Comparison of ENCODE assay signal across 8 cellular contexts in genomic region chrX:47366051-47366722, GRCh38. TPM values are rescaled to one million over a fixed set of nuclear protein-coding genes. Genes with fewer than 3 reads are reported as not detected.
DNase-seq lines count a peak whose midpoint lies in the region; TF ChIP-seq lines count a peak whose summit lies in the region.

No MANE protein-coding gene starts in this region.

- peak overlapping the region; percentile 91 for H3K27ac Mint-ChIP-seq in activated CD4-positive, alpha-beta T cell treated with anti-CD3 and anti-CD28 coated beads, Interleukin-2, amount 10 ng/mL, durations not matched to agents 24 days and 14 days

- no peak overlapping the region for H3K27ac ChIP-seq in colonic mucosa

- H3K9me3 ChIP-seq in colonic mucosa = no peaks in the 10 kb centered on the region

- H3K9ac ChIP-seq in colonic mucosa (ENCODE audit: low read depth in 2 of 2, low read length in 2 of 2) = no peak overlapping the region

- H3K9me3 Mint-ChIP-seq in activated CD4-positive, alpha-beta T cell treated with anti-CD3 and anti-CD28 coated beads, Interleukin-2, amount 10 ng/mL, durations not matched to agents 24 days and 14 days = no peaks in the 10 kb centered on the region

- H3K27me3 ChIP-seq in colonic mucosa = no peaks in the 10 kb centered on the region

- H3K27me3 Mint-ChIP-seq in activated CD4-positive, alpha-beta T cell treated with anti-CD3 and anti-CD28 coated beads, Interleukin-2, amount 10 ng/mL, durations not matched to agents 24 days and 14 days = no peaks in the 10 kb centered on the region

- intact Hi-C loops in activated CD4-positive, alpha-beta T cell treated with anti-CD3 and anti-CD28 coated beads, Interleukin-2, amount 10 ng/mL, durations not matched to agents 24 days and 14 days (cut with micrococcal nuclease) = loop anchor here (5.0 kb wide), 1 partner anchor 174 kb away; the partner anchor contains the start of gene UBA1
- intact Hi-C loops in colonic mucosa (cut with DNase I) = no loop called here

- DNase-seq in D341Med (ENCODE audit: low spot score) = peak; percentile 79
- DNase-seq in HFF-Myc (ENCODE audit: extremely low read depth, low read depth) = peak; percentile 37
- DNase-seq in NCI-H2171 (lab: John Stamatoyannopoulos, UW) = peak; percentile 83
- DNase-seq in activated CD4-positive, alpha-beta T cell treated with anti-CD3 and anti-CD28 coated beads, Interleukin-2, amount 10 ng/mL, durations not matched to agents 24 days and 14 days = peak; percentile 86
- DNase-seq in colonic mucosa = peak; percentile 35
- DNase-seq in kidney glomerular epithelial cell (lab: John Stamatoyannopoulos, UW) = peak; percentile 45
- DNase-seq in stimulated activated CD4-positive, alpha-beta T cell treated with anti-CD3 and anti-CD28 coated beads, Interleukin-15, amount 100 ng/mL, for 48 hours (ENCODE audit: low read depth in 2 of 2) = peak; percentile 44 to 50
- DNase-seq in OCI-M2 (lab: John Stamatoyannopoulos, UW; ENCODE audit: unreplicated experiment) = no peak

- no peaks in the 10 kb centered on the region for H3K4me1 ChIP-seq in colonic mucosa

- H3K4me3 ChIP-seq in HFF-Myc (replicated peaks; ENCODE audit: low read depth, low read length) = peak overlapping the region; percentile 40
- H3K4me3 ChIP-seq in colonic mucosa = peak overlapping the region; percentile 30

- peaks cover 6% of the 10 kb centered on the region for H3K4me1 Mint-ChIP-seq in activated CD4-positive, alpha-beta T cell treated with anti-CD3 and anti-CD28 coated beads, Interleukin-2, amount 10 ng/mL, durations not matched to agents 24 days and 14 days

- H3K36me3 Mint-ChIP-seq in activated CD4-positive, alpha-beta T cell treated with anti-CD3 and anti-CD28 coated beads, Interleukin-2, amount 10 ng/mL, durations not matched to agents 24 days and 14 days (ENCODE audit: low read depth) = no peaks in the 10 kb centered on the region

- peak overlapping the region; percentile 93 for H3K4me3 Mint-ChIP-seq in activated CD4-positive, alpha-beta T cell treated with anti-CD3 and anti-CD28 coated beads, Interleukin-2, amount 10 ng/mL, durations not matched to agents 24 days and 14 days

- no peak for TF ChIP-seq CTCF in HFF-Myc (IDR thresholded peaks at IDR 0.05; ENCODE audit: low read depth, low read length, missing control alignments)
- no peak for TF ChIP-seq CTCF in colonic mucosa (IDR thresholded peaks at IDR 0.05)

- H3K36me3 ChIP-seq in colonic mucosa = no peaks in the 10 kb centered on the region

RNA-seq across cellular contexts. Expression of gene ZNF157, which starts 4.2 kb away (rescaled TPM):
- total RNA-seq in activated CD4-positive, alpha-beta T cell treated with anti-CD3 and anti-CD28 coated beads, Interleukin-2, amount 10 ng/mL, durations not matched to agents 24 days and 14 days = 0.31 and 0.40 TPM in 2 replicates
- not detected for total RNA-seq in colonic mucosa
